Comparison of ENCODE assay signal across 1 cellular context in the genomic region with DNA sequence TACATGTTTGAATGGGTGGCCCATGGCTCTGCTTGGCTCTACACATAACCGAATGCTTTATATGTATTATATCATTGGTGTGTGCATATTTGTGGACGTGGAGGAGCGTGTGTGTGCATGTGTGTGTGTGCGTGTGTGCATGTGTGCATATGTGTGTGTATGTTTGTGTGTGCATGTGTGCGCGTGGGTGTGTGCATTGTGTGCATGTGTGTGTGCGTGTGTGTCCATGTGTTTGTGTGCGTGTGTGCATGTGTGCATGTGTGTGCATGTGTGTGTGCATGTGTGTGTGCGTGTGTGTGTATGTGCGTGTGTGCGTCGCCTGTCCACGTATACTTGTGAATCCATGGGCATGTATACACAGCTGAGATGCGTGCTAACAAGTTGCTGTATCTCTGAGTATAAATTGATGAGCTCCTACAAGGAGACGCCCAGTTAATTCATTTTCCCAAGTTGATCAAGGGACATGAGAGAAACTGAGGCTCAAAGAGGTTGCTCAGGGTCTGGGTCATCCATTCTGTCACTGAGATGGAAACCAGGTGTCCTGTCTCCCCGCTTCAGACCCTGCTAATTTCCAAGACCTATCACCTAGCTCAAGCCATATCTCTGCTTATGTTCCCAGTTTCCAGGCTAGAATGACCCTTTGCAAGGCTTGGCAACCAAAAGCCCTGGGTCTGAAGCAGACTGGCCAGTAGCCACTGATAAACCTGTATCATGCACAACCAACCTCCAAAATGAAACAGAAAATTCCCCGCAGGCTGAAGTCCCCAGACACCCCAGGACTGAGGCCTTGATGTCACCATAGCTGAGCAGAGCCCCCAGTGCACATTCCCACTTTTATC.
TF ChIP-seq lines count a peak whose summit lies in the region.

No MANE protein-coding gene starts in this region.

TF ChIP-seq in A549, 52 proteins besides CTCF, POLR2A, EP300 and RAD21:
- TF ChIP-seq POLR2AphosphoS2 (conservative IDR thresholded peaks at IDR 0.05; ENCODE audit: low read length): peak; percentile 92
- TF ChIP-seq FOXS1 (CRISPR knock-in tag; IDR thresholded peaks at IDR 0.05): no peak
- TF ChIP-seq HOXA7 (CRISPR knock-in tag; IDR thresholded peaks at IDR 0.05): peak; percentile 67; the same call in 1 of the 2 replicates
- no peak for TF ChIP-seq KDM1A (IDR thresholded peaks at IDR 0.05; ENCODE audit: low read depth)
- TF ChIP-seq ZFP36 (IDR thresholded peaks at IDR 0.05; ENCODE audit: borderline replicate concordance, partially characterized antibody): no peak
- no peak for TF ChIP-seq KDM5A (IDR thresholded peaks at IDR 0.05)
- 0 out of 2 replicates have a peak, but pooled peaks have one; percentile 26 for TF ChIP-seq RARB (CRISPR knock-in tag; IDR thresholded peaks at IDR 0.05)
